Comparison of ENCODE assay signal across 18 cellular contexts in genomic region chr2:72094701-72095100, GRCh38. TPM values are rescaled to one million over a fixed set of nuclear protein-coding genes. Genes with fewer than 3 reads are reported as not detected.
DNase-seq lines count a peak whose midpoint lies in the region; FAIRE-seq and TF ChIP-seq lines count a peak whose summit lies in the region.
"Had no signal": no experiment of that assay in that cellular context is flagged by ENCODE, and none has a peak within 500 bp of the region (broad histone marks: within the 10 kb centered on the region; RNA-seq: fewer than 3 reads in every experiment).

No MANE protein-coding gene starts in this region.

- H3K36me3 ChIP-seq in esophagus muscularis mucosa (no peaks in the 10 kb centered on the region), prostate gland (no peaks in the 10 kb centered on the region)

- WGBS in esophagus muscularis mucosa: 91% methylated on average over 4 of the region's 4 CpGs
- WGBS in prostate gland: 84% methylated on average over 4 of the region's 4 CpGs

- no peaks in the 10 kb centered on the region for H3K4me1 ChIP-seq in esophagus muscularis mucosa
- H3K4me1 ChIP-seq in prostate gland (replicated peaks): no peaks in the 10 kb centered on the region

- FAIRE-seq in HTR-8/SVneo (lab: Jason Lieb, UNC) (peak; percentile 71), urothelium cell line (lab: Jason Lieb, UNC) (peak; percentile 13)
- FAIRE-seq: A204.1, D721Med, GM12892 had no signal

- H3K9me3 ChIP-seq in esophagus muscularis mucosa (no peaks in the 10 kb centered on the region), prostate gland (no peaks in the 10 kb centered on the region)

- TF ChIP-seq POLR2A in esophagus muscularis mucosa (IDR thresholded peaks at IDR 0.05; ENCODE audit: low read depth) (no peak), prostate gland (IDR thresholded peaks at IDR 0.05) (no peak)

- no peak overlapping the region for H3K4me3 ChIP-seq in esophagus muscularis mucosa
- no peak overlapping the region for H3K4me3 ChIP-seq in prostate gland
- H3K4me3 ChIP-seq: GM23338 had no signal

- H3K27me3 ChIP-seq in esophagus muscularis mucosa (peaks cover 0 to 16% (median 0%) of the 10 kb centered on the region in 4 donors), prostate gland (replicated peaks; ENCODE audit: insufficient read depth) (no peaks in the 10 kb centered on the region)

- TF ChIP-seq CTCF in esophagus muscularis mucosa (IDR thresholded peaks at IDR 0.05) (no peak), prostate gland (IDR thresholded peaks at IDR 0.05) (no peak)

- intact Hi-C loops in esophagus muscularis mucosa (cut with DNase I): no loop called here
- intact Hi-C loops in prostate gland (cut with DNase I): no loop called here

- no peak for TF ChIP-seq EP300 in esophagus muscularis mucosa (IDR thresholded peaks at IDR 0.05)

- no peak for DNase-seq in HTR-8/SVneo (ENCODE audit: insufficient read length, low spot score)
- DNase-seq in esophagus muscularis mucosa (ENCODE audit: extremely low spot score): peak; percentile 82
- DNase-seq in prostate gland (ENCODE audit: low spot score): peak; percentile 1
- DNase-seq in urothelium cell line (ENCODE audit: low spot score): no peak
- DNase-seq in cerebellar nuclear complex (lab: John Stamatoyannopoulos, UW): no peak
- DNase-seq in activated T-cell treated with anti-CD3 and anti-CD28 coated beads, Interleukin-2, amount 50 U/mL, for 48 hours: no peak
- DNase-seq in germinal center (ENCODE audit: low spot score): no peak
- DNase-seq: C1 segment of cervical spinal cord; CD4-positive, alpha-beta T cell; DND-41; GDM1; H7 had no signal

- H3K27ac ChIP-seq in esophagus muscularis mucosa (replicated peaks in 1 of 4) (no peak overlapping the region), prostate gland (no peak overlapping the region)
- H3K27ac ChIP-seq: HL-60 had no signal

RNA-seq across cellular contexts. Expression of gene CYP26B1, which starts 53.0 kb away (rescaled TPM):
- total RNA-seq in esophagus muscularis mucosa (1 to 10 TPM; 1.2 to 3.6 (median 2.4) TPM), prostate gland (10 to 100 TPM in 1 of 2 donors, under 1 TPM in 1; 0.91 to 68.2 TPM)
- total RNA-seq: B cell had no signal

Comparison
In these comparisons a context has a peak if more than half of its experiments do, and no peak if none do; other contexts are left out.
1. DNase-seq: peak in esophagus muscularis mucosa (single experiment) and prostate gland (single experiment); none in HTR-8/SVneo (single experiment), urothelium cell line (single experiment), cerebellar nuclear complex (0 of 2), activated T-cell treated with anti-CD3 and anti-CD28 coated beads, Interleukin-2, amount 50 U/mL, for 48 hours (0 of 2) and germinal center (single experiment).